ENCODE assay signal across 25 cellular contexts in genomic region chrX:300334-300733, GRCh38. TPM values are rescaled to one million over a fixed set of nuclear protein-coding genes. Genes with fewer than 3 reads are reported as not detected.
A peak's percentile ranks its signal among the peaks of the same experiment; 100 is the strongest.
DNase-seq lines count a peak whose midpoint lies in the region; ATAC-seq, FAIRE-seq and TF ChIP-seq lines count a peak whose summit lies in the region.
"Had no signal": no experiment of that assay in that cellular context is flagged by ENCODE, and none has a peak within 500 bp of the region (broad histone marks: within the 10 kb centered on the region; RNA-seq: fewer than 3 reads in every experiment).

No MANE protein-coding gene starts in this region.

- TF ChIP-seq EP300 in HepG2 (IDR thresholded peaks at IDR 0.05; ENCODE audit: low read depth in 2 of 2, low read length in 2 of 2) (no peak), HepG2 (CRISPR knock-in tag; IDR thresholded peaks at IDR 0.05; ENCODE audit: borderline replicate concordance) (no peak), K562 (IDR thresholded peaks at IDR 0.05; ENCODE audit: low read length) (no peak)

- no peaks in the 10 kb centered on the region for H3K27me3 Mint-ChIP-seq in activated CD8-positive, alpha-beta T cell treated with anti-CD3 and anti-CD28 coated beads for 36 hours
- H3K27me3 Mint-ChIP-seq: CD4-positive, alpha-beta memory T cell; CD4-positive, CD25-positive, alpha-beta regulatory T cell; CD8-positive, alpha-beta memory T cell had no signal

- TF ChIP-seq POLR2A in HepG2 (IDR thresholded peaks at IDR 0.05; ENCODE audit: insufficient read depth in 1 of 2, low read depth in 2 of 2, low read length in 2 of 2) (no peak), right lobe of liver (IDR thresholded peaks at IDR 0.05) (no peak), K562 (conservative IDR thresholded peaks at IDR 0.05) (no peak)

- no peak for DNase-seq in HepG2 (ENCODE audit: low spot score)
- DNase-seq in right lobe of liver = no peak
- no peak for DNase-seq in HTR-8/SVneo (ENCODE audit: insufficient read length, low spot score)
- DNase-seq in K562 (ENCODE audit: extremely low read depth in 1 of 4, low spot score in 3 of 4) = no peak
- no peak for DNase-seq in NCI-H1105 (lab: John Stamatoyannopoulos, UW)
- no peak for DNase-seq in activated CD8-positive, alpha-beta T cell treated with anti-CD3 and anti-CD28 coated beads for 36 hours
- DNase-seq: ACHN; BE2C; C1 segment of cervical spinal cord; CD4-positive, alpha-beta memory T cell; CD4-positive, CD25-positive, alpha-beta regulatory T cell; COR-L47; DMS 273 treated with DMSO at 0.1 percent for 48 hours; DMS153; DMS53; DMS79; DND-41; EL; GDM1 had no signal

- FAIRE-seq in HepG2 (lab: Jason Lieb, UNC) (no peak), HTR-8/SVneo (lab: Jason Lieb, UNC) (peak; percentile 40), K562 (lab: Jason Lieb, UNC) (no peak)
- FAIRE-seq: GM12878, GM19239 had no signal

- BruUV-seq in HepG2 (replicated peaks; lab: Mats Ljungman, UMichigan) = no TSS peak
- no TSS peak for BruUV-seq in K562 (replicated peaks; lab: Mats Ljungman, UMichigan)

- TF ChIP-seq CTCF in HepG2 (CRISPR knock-in tag; IDR thresholded peaks at IDR 0.05) = no peak
- TF ChIP-seq CTCF in right lobe of liver (IDR thresholded peaks at IDR 0.05) = no peak
- TF ChIP-seq CTCF in K562 (IDR thresholded peaks at IDR 0.05 in 2 of 3, conservative IDR thresholded peaks at IDR 0.05 in 1 of 3; ENCODE audit: insufficient read depth in 2 of 3, low read depth in 1 of 3, low read length in 3 of 3) = no peak
- TF ChIP-seq CTCF in activated CD8-positive, alpha-beta T cell treated with anti-CD3 and anti-CD28 coated beads for 36 hours (IDR thresholded peaks at IDR 0.05) = no peak

- no peaks in the 10 kb centered on the region for H3K9me3 Mint-ChIP-seq in activated CD8-positive, alpha-beta T cell treated with anti-CD3 and anti-CD28 coated beads for 36 hours
- H3K9me3 Mint-ChIP-seq: CD8-positive, alpha-beta memory T cell had no signal

- no peaks in the 10 kb centered on the region for H3K79me2 ChIP-seq in HepG2 (ENCODE audit: insufficient read depth, low read length)
- no peaks in the 10 kb centered on the region for H3K79me2 ChIP-seq in K562 (ENCODE audit: control insufficient read depth, insufficient read depth, low read length)

- intact Hi-C loops in HepG2 (cut with micrococcal nuclease; ENCODE audit: unreplicated experiment) = no loop called here
- intact Hi-C loops in right lobe of liver (cut with DNase I) = no loop called here
- intact Hi-C loops in K562 (cut with micrococcal nuclease) = no loop called here
- intact Hi-C loops in activated CD8-positive, alpha-beta T cell treated with anti-CD3 and anti-CD28 coated beads for 36 hours (cut with micrococcal nuclease) = no loop called here

- H3K4me1 ChIP-seq in HepG2 (ENCODE audit: insufficient read depth, low read length) (no peaks in the 10 kb centered on the region), right lobe of liver (no peaks in the 10 kb centered on the region), K562 (replicated peaks in 1 of 2; ENCODE audit: control insufficient read depth in 2 of 2, insufficient read depth in 2 of 2, low read length in 2 of 2) (no peaks in the 10 kb centered on the region)
- H3K4me1 ChIP-seq: BE2C, BLaER1 had no signal

- H3K9me1 ChIP-seq in K562 (ENCODE audit: control insufficient read depth, insufficient read depth, low read length) = no peaks in the 10 kb centered on the region

- ATAC-seq in HepG2 (no peak), right lobe of liver (no peak), K562 (no peak), HG02852 (IDR thresholded peaks at IDR 0.05; ENCODE audit: unreplicated experiment) (no peak)
- ATAC-seq in activated CD8-positive, alpha-beta T cell treated with anti-CD3 and anti-CD28 coated beads for 36 hours = no peak
- ATAC-seq: GM12878 had no signal

- H4K20me1 ChIP-seq in HepG2 (ENCODE audit: insufficient read depth, low read length) (peaks cover 41% of the 10 kb centered on the region; the same call in 1 of the 2 replicates), K562 (replicated peaks; ENCODE audit: control insufficient read depth, insufficient read depth, low read length) (no peaks in the 10 kb centered on the region)

- H3K9ac ChIP-seq in HepG2 (ENCODE audit: insufficient read depth, low read depth, low read length) (no peak overlapping the region), K562 (ENCODE audit: insufficient read depth in 1 of 2, low read depth in 2 of 2, low read length in 2 of 2) (no peak overlapping the region)
- H3K9ac ChIP-seq: BLaER1 had no signal

- CTCF ChIA-PET in HepG2 (lab: Yijun Ruan, JAX; ENCODE audit: low intra/inter-chr PET ratio, low total read pairs) = no interaction called here
- CTCF ChIA-PET in K562 (lab: Yijun Ruan, JAX; ENCODE audit: low intra/inter-chr PET ratio) = no interaction called here
- CTCF ChIA-PET in activated CD8-positive, alpha-beta T cell treated with anti-CD3 and anti-CD28 coated beads for 36 hours (lab: Charles Lee) = no interaction called here

- H3K4me3 Mint-ChIP-seq in activated CD8-positive, alpha-beta T cell treated with anti-CD3 and anti-CD28 coated beads for 36 hours = no peak overlapping the region
- H3K4me3 Mint-ChIP-seq: CD14-positive monocyte; CD4-positive, alpha-beta memory T cell; CD4-positive, CD25-positive, alpha-beta regulatory T cell; CD8-positive, alpha-beta memory T cell had no signal

- no peak overlapping the region for H3K27ac Mint-ChIP-seq in activated CD8-positive, alpha-beta T cell treated with anti-CD3 and anti-CD28 coated beads for 36 hours
- H3K27ac Mint-ChIP-seq: CD14-positive monocyte; CD4-positive, alpha-beta memory T cell; CD4-positive, CD25-positive, alpha-beta regulatory T cell had no signal

- no peak overlapping the region for H3K27ac ChIP-seq in HepG2 (ENCODE audit: extremely low read length, insufficient read depth, low read length)
- no peak overlapping the region for H3K27ac ChIP-seq in right lobe of liver
- no peak overlapping the region for H3K27ac ChIP-seq in K562 (ENCODE audit: extremely low read depth, low read depth, low read length)
- H3K27ac ChIP-seq: BLaER1 had no signal

- POLR2A ChIA-PET in HepG2 (lab: Yijun Ruan, JAX) = no interaction called here
- POLR2A ChIA-PET in K562 (lab: Yijun Ruan, JAX) = no interaction called here
- POLR2A ChIA-PET in activated CD8-positive, alpha-beta T cell treated with anti-CD3 and anti-CD28 coated beads for 36 hours (lab: Charles Lee) = no interaction called here

- WGBS in HepG2 (ENCODE audit: low lambda C conversion rate) = over 99% methylated on average over 8 of the region's 8 CpGs
- 95% methylated on average over 8 of the region's 8 CpGs for WGBS in right lobe of liver (ENCODE audit: insufficient coverage, low coverage, low lambda C conversion rate, missing lambda C conversion rate)
- WGBS in K562 (ENCODE audit: insufficient coverage, low coverage, missing lambda C conversion rate) = 96% methylated on average over 8 of the region's 8 CpGs

- H3K36me3 ChIP-seq in HepG2 (replicated peaks in 1 of 2; ENCODE audit: control insufficient read depth in 1 of 2, insufficient read depth in 2 of 2, low read length in 2 of 2) (peaks cover 15 to 29% of the 10 kb centered on the region in 2 experiments; a peak in 4 of 5 replicates), right lobe of liver (peaks cover 0 to 12% (median 3%) of the 10 kb centered on the region in 4 donors), K562 (ENCODE audit: control insufficient read depth, insufficient read depth, low read length) (peaks cover 51% of the 10 kb centered on the region; the same call in 2 of the 3 replicates)
- H3K36me3 ChIP-seq: BE2C had no signal

- H3K4me2 ChIP-seq in HepG2 (ENCODE audit: low read depth, low read length) = no peak overlapping the region
- no peak overlapping the region for H3K4me2 ChIP-seq in K562 (ENCODE audit: insufficient read depth, low read length)
- H3K4me2 ChIP-seq: BLaER1 had no signal

- H3K9me3 ChIP-seq in HepG2 (ENCODE audit: low read length) = no peaks in the 10 kb centered on the region
- no peaks in the 10 kb centered on the region for H3K9me3 ChIP-seq in right lobe of liver
- no peaks in the 10 kb centered on the region for H3K9me3 ChIP-seq in K562 (replicated peaks; ENCODE audit: control insufficient read depth, insufficient read depth, low read depth, low read length)
- H3K9me3 ChIP-seq: BE2C, BLaER1 had no signal

- peaks cover 57% of the 10 kb centered on the region for H3K36me3 Mint-ChIP-seq in activated CD8-positive, alpha-beta T cell treated with anti-CD3 and anti-CD28 coated beads for 36 hours (ENCODE audit: low read depth)

- H2AFZ ChIP-seq in HepG2 (ENCODE audit: low read length) = no peak overlapping the region
- H2AFZ ChIP-seq in K562 (ENCODE audit: low read depth, low read length) = no peak overlapping the region

- H3K4me3 ChIP-seq in HepG2 (replicated peaks in 1 of 3; ENCODE audit: insufficient read depth in 1 of 3, low read depth in 2 of 3, low read length in 3 of 3) = no peak overlapping the region
- H3K4me3 ChIP-seq in right lobe of liver = no peak overlapping the region
- no peak overlapping the region for H3K4me3 ChIP-seq in K562
- H3K4me3 ChIP-seq: BLaER1, GM12878 had no signal

- H3K27me3 ChIP-seq in HepG2 (ENCODE audit: control insufficient read depth in 1 of 2, insufficient read depth in 2 of 2, low read length in 2 of 2) (no peaks in the 10 kb centered on the region), right lobe of liver (no peaks in the 10 kb centered on the region), K562 (ENCODE audit: control insufficient read depth in 2 of 2, insufficient read depth in 2 of 2, low read length in 2 of 2) (no peaks in the 10 kb centered on the region)
- H3K27me3 ChIP-seq: BE2C, BLaER1 had no signal

- in situ Hi-C loops in HepG2 (cut with HindIII; ENCODE audit: extremely low pct_ligation_motif_present, low pct_unique_long_range_greater_than_20kb) (no loop called here), K562 (cut with MboI) (no loop called here)

- TF ChIP-seq RAD21 in HepG2 (CRISPR knock-in tag; IDR thresholded peaks at IDR 0.05) = no peak
- no peak for TF ChIP-seq RAD21 in K562 (CRISPR knock-in tag; conservative IDR thresholded peaks at IDR 0.05 in 1 of 2, IDR thresholded peaks at IDR 0.05 in 1 of 2)

- H3K4me1 Mint-ChIP-seq in activated CD8-positive, alpha-beta T cell treated with anti-CD3 and anti-CD28 coated beads for 36 hours (ENCODE audit: low read depth) = no peaks in the 10 kb centered on the region
- H3K4me1 Mint-ChIP-seq: CD14-positive monocyte; CD4-positive, alpha-beta memory T cell; CD4-positive, CD25-positive, alpha-beta regulatory T cell; CD8-positive, alpha-beta memory T cell had no signal

RNA-seq across cellular contexts. Expression of gene GTPBP6, which starts 18.3 kb away (rescaled TPM):
- 35.6 and 39.6 TPM in 2 replicates for total RNA-seq in HepG2 (2016; rRNA removed; fragmentation: Illumina TruSeq; extraction: Trizol)
- 33.9 and 34.6 TPM in 2 replicates for total RNA-seq in HepG2 (2016; cell fraction: cytosol; rRNA removed; fragmentation: Illumina TruSeq; extraction: Trizol; ENCODE audit: low read depth)
- 32.3 and 41.0 TPM in 2 replicates for total RNA-seq in HepG2 (2016; cell fraction: insoluble cytoplasmic fraction; rRNA removed; fragmentation: Illumina TruSeq; extraction: Trizol)
- total RNA-seq in HepG2 (2016; cell fraction: membrane; rRNA removed; fragmentation: Illumina TruSeq; extraction: Trizol) = 50.6 and 52.4 TPM in 2 replicates
- total RNA-seq in HepG2 (2016; cell fraction: nucleus; rRNA removed; fragmentation: Illumina TruSeq; extraction: Trizol) = 17.0 and 20.4 TPM in 2 replicates
- polyA plus RNA-seq in HepG2 (2011; rRNA removed) = 20.2 and 22.1 TPM in 2 replicates
- 18.4 and 31.3 TPM in 2 replicates for polyA plus RNA-seq in HepG2 (2011; cell fraction: cytosol; rRNA removed)
- polyA plus RNA-seq in HepG2 (2011; cell fraction: nucleus; rRNA removed) = 29.4 and 36.8 TPM in 2 replicates
- polyA plus RNA-seq in HepG2 (2012) = 16.6 and 18.3 TPM in 2 replicates
- 46.6 and 50.3 TPM in 2 replicates for polyA plus RNA-seq in HepG2 (2016; cell fraction: cytosol; fragmentation: Illumina TruSeq; extraction: Trizol; ENCODE audit: low read depth)
- 38.1 and 42.7 TPM in 2 replicates for polyA plus RNA-seq in HepG2 (2016; cell fraction: insoluble cytoplasmic fraction; fragmentation: Illumina TruSeq; extraction: Trizol; ENCODE audit: low read depth)
- polyA plus RNA-seq in HepG2 (2016; cell fraction: membrane; fragmentation: Illumina TruSeq; extraction: Trizol; ENCODE audit: low read depth) = 50.6 and 54.4 TPM in 2 replicates
- polyA plus RNA-seq in HepG2 (2016; cell fraction: nucleus; fragmentation: Illumina TruSeq; extraction: Trizol; ENCODE audit: insufficient read depth, low read depth) = 41.5 and 48.9 TPM in 2 replicates
- 14.7 and 27.7 TPM in 2 replicates for polyA minus RNA-seq in HepG2 (2011; rRNA and poly(A)+ RNA removed; ENCODE audit: low replicate concordance)
- 10.6 and 14.2 TPM in 2 replicates for polyA minus RNA-seq in HepG2 (2011; cell fraction: cytosol; rRNA and poly(A)+ RNA removed)
- 4.7 and 7.2 TPM in 2 replicates for polyA minus RNA-seq in HepG2 (2011; cell fraction: nucleus; rRNA and poly(A)+ RNA removed)
- 10 to 100 TPM; 20.9 to 32.8 (median 23.2) TPM for total RNA-seq in right lobe of liver
- 8.2 and 16.9 TPM in 2 replicates for total RNA-seq in K562 (2011; cell fraction: chromatin; rRNA removed; ENCODE audit: low replicate concordance)
- total RNA-seq in K562 (2011; cell fraction: nucleolus; rRNA removed) = 12.7 and 13.9 TPM in 2 replicates
- 7.4 and 11.1 TPM in 2 replicates for total RNA-seq in K562 (2011; cell fraction: nucleoplasm; rRNA removed)
- 28.6 and 34.9 TPM in 2 replicates for total RNA-seq in K562 (2014; rRNA removed)
- total RNA-seq in K562 (2014; rRNA removed; fragmentation: Illumina TruSeq; extraction: Trizol) = 1.8 and 2.7 TPM in 2 replicates
- 11.6 and 13.3 TPM in 2 replicates for total RNA-seq in K562 (2015; rRNA removed; fragmentation: Illumina TruSeq; extraction: Trizol)
- total RNA-seq in K562 (2021) = 34.1 and 35.2 TPM in 2 replicates
- polyA plus RNA-seq in K562 (2011; rRNA removed) = 8.0 and 13.2 TPM in 2 replicates
- polyA plus RNA-seq in K562 (2011; cell fraction: cytosol; rRNA removed) = 11.9 and 25.0 TPM in 2 replicates
- 21.1 and 25.4 TPM in 2 replicates for polyA plus RNA-seq in K562 (2011; cell fraction: nucleus; rRNA removed)
- 18.5 and 21.7 TPM in 2 replicates for polyA plus RNA-seq in K562 (2012)
- 4.7 and 14.6 TPM in 2 replicates for polyA plus RNA-seq in K562 (2014; fragmentation: Illumina TruSeq; extraction: Trizol)
- under 1 TPM; 0.24 to 0.50 TPM for polyA plus RNA-seq in K562 (2014; fragmentation: Nextera tagmentation; extraction: Ambion mirVana)
- polyA plus RNA-seq in K562 (2014; rRNA removed) = 23.7 and 26.4 TPM in 2 replicates
- 4.6 and 6.0 TPM in 2 replicates for polyA minus RNA-seq in K562 (2011; rRNA and poly(A)+ RNA removed)
- polyA minus RNA-seq in K562 (2011; cell fraction: cytosol; rRNA and poly(A)+ RNA removed) = 8.3 and 9.6 TPM in 2 replicates
- polyA minus RNA-seq in K562 (2011; cell fraction: nucleus; rRNA and poly(A)+ RNA removed) = 5.1 and 5.6 TPM in 2 replicates
- total RNA-seq in activated CD8-positive, alpha-beta T cell treated with anti-CD3 and anti-CD28 coated beads for 36 hours = 10 to 100 TPM; 68.0 to 68.3 TPM

RNA-seq across cellular contexts. Expression of gene PLCXD1, which starts 19.2 kb away (rescaled TPM):
- total RNA-seq in HepG2 (2016; rRNA removed; fragmentation: Illumina TruSeq; extraction: Trizol) = 87.7 and 111 TPM in 2 replicates
- 14.7 and 15.6 TPM in 2 replicates for total RNA-seq in HepG2 (2016; cell fraction: cytosol; rRNA removed; fragmentation: Illumina TruSeq; extraction: Trizol; ENCODE audit: low read depth)
- total RNA-seq in HepG2 (2016; cell fraction: insoluble cytoplasmic fraction; rRNA removed; fragmentation: Illumina TruSeq; extraction: Trizol) = 93.5 and 100 TPM in 2 replicates
- total RNA-seq in HepG2 (2016; cell fraction: membrane; rRNA removed; fragmentation: Illumina TruSeq; extraction: Trizol) = 44.6 and 46.3 TPM in 2 replicates
- 61.7 and 72.3 TPM in 2 replicates for total RNA-seq in HepG2 (2016; cell fraction: nucleus; rRNA removed; fragmentation: Illumina TruSeq; extraction: Trizol)
- polyA plus RNA-seq in HepG2 (2011; rRNA removed) = 153 and 202 TPM in 2 replicates
- 97.5 and 98.8 TPM in 2 replicates for polyA plus RNA-seq in HepG2 (2011; cell fraction: cytosol; rRNA removed)
- 373 and 416 TPM in 2 replicates for polyA plus RNA-seq in HepG2 (2011; cell fraction: nucleus; rRNA removed)
- 118 and 196 TPM in 2 replicates for polyA plus RNA-seq in HepG2 (2012)
- 10.9 TPM in 2 replicates for polyA plus RNA-seq in HepG2 (2016; cell fraction: cytosol; fragmentation: Illumina TruSeq; extraction: Trizol; ENCODE audit: low read depth)
- polyA plus RNA-seq in HepG2 (2016; cell fraction: insoluble cytoplasmic fraction; fragmentation: Illumina TruSeq; extraction: Trizol; ENCODE audit: low read depth) = 71.2 and 91.8 TPM in 2 replicates
- 29.2 and 29.4 TPM in 2 replicates for polyA plus RNA-seq in HepG2 (2016; cell fraction: membrane; fragmentation: Illumina TruSeq; extraction: Trizol; ENCODE audit: low read depth)
- 178 and 219 TPM in 2 replicates for polyA plus RNA-seq in HepG2 (2016; cell fraction: nucleus; fragmentation: Illumina TruSeq; extraction: Trizol; ENCODE audit: insufficient read depth, low read depth)
- polyA minus RNA-seq in HepG2 (2011; rRNA and poly(A)+ RNA removed; ENCODE audit: low replicate concordance) = 70.5 and 467 TPM in 2 replicates
- 116 and 195 TPM in 2 replicates for polyA minus RNA-seq in HepG2 (2011; cell fraction: cytosol; rRNA and poly(A)+ RNA removed)
- 115 and 118 TPM in 2 replicates for polyA minus RNA-seq in HepG2 (2011; cell fraction: nucleus; rRNA and poly(A)+ RNA removed)
- 10 to 100 TPM in 1 of 6 experiments, 1 to 10 TPM in 5; 3.4 to 11.2 (median 5.1) TPM for total RNA-seq in right lobe of liver
- total RNA-seq in K562 (2011; cell fraction: chromatin; rRNA removed; ENCODE audit: low replicate concordance) = 52.4 and 139 TPM in 2 replicates
- 83.4 and 116 TPM in 2 replicates for total RNA-seq in K562 (2011; cell fraction: nucleolus; rRNA removed)
- total RNA-seq in K562 (2011; cell fraction: nucleoplasm; rRNA removed) = 77.7 and 93.6 TPM in 2 replicates
- 43.8 and 63.8 TPM in 2 replicates for total RNA-seq in K562 (2014; rRNA removed)
- 10.8 and 12.2 TPM in 2 replicates for total RNA-seq in K562 (2014; rRNA removed; fragmentation: Illumina TruSeq; extraction: Trizol)
- total RNA-seq in K562 (2015; rRNA removed; fragmentation: Illumina TruSeq; extraction: Trizol) = 26.0 and 27.3 TPM in 2 replicates
- total RNA-seq in K562 (2021) = 50.5 and 52.6 TPM in 2 replicates
- 39.5 and 63.7 TPM in 2 replicates for polyA plus RNA-seq in K562 (2011; rRNA removed)
- polyA plus RNA-seq in K562 (2011; cell fraction: cytosol; rRNA removed) = 70.2 and 75.4 TPM in 2 replicates
- polyA plus RNA-seq in K562 (2011; cell fraction: nucleus; rRNA removed) = 99.5 and 137 TPM in 2 replicates
- 42.8 and 49.2 TPM in 2 replicates for polyA plus RNA-seq in K562 (2012)
- 40.7 and 60.2 TPM in 2 replicates for polyA plus RNA-seq in K562 (2014; fragmentation: Illumina TruSeq; extraction: Trizol)
- polyA plus RNA-seq in K562 (2014; fragmentation: Nextera tagmentation; extraction: Ambion mirVana) = 1 to 10 TPM; 6.0 to 6.2 TPM
- polyA plus RNA-seq in K562 (2014; rRNA removed) = 57.0 and 60.2 TPM in 2 replicates
- 27.5 and 36.2 TPM in 2 replicates for polyA minus RNA-seq in K562 (2011; rRNA and poly(A)+ RNA removed)
- polyA minus RNA-seq in K562 (2011; cell fraction: cytosol; rRNA and poly(A)+ RNA removed) = 64.6 and 108 TPM in 2 replicates
- polyA minus RNA-seq in K562 (2011; cell fraction: nucleus; rRNA and poly(A)+ RNA removed) = 37.3 and 47.7 TPM in 2 replicates
- total RNA-seq in activated CD8-positive, alpha-beta T cell treated with anti-CD3 and anti-CD28 coated beads for 36 hours = 10 to 100 TPM; 63.9 to 65.7 TPM

Comparison
In these comparisons a context has a peak if more than half of its experiments do, and no peak if none do; other contexts are left out.
1. Of the 241 proteins assayed by ChIP-seq in both HepG2 and K562: peak only in HepG2: POLR2AphosphoS2; only in K562: ARID2 and PHF20; in both: none; in neither: 236; mixed calls (peak in some experiments, not most) for 2.